20 cellular contexts compared by ENCODE assay signal in genomic region chr3:134656211-134656800, GRCh38. TPM values are rescaled to one million over a fixed set of nuclear protein-coding genes. Genes with fewer than 3 reads are reported as not detected.
"Had no signal": no experiment of that assay in that cellular context is flagged by ENCODE, and none has a peak within 500 bp of the region (broad histone marks: within the 10 kb centered on the region; RNA-seq: fewer than 3 reads in every experiment).

No MANE protein-coding gene starts in this region.

- H3K27ac ChIP-seq: cardiac muscle cell, neural progenitor cell, ovary, prostate gland, spleen, tibial artery had no signal

- H3K36me3 ChIP-seq: cardiac muscle cell, neural progenitor cell, ovary, prostate gland, spleen, tibial artery had no signal

- H3K9ac ChIP-seq: neural progenitor cell had no signal

- H3K9me3 ChIP-seq: ovary, prostate gland, spleen, tibial artery had no signal

- H3K27me3 ChIP-seq: ovary, tibial artery had no signal

- H3K4me3 ChIP-seq: cardiac muscle cell, lung, neural progenitor cell, ovary, prostate gland, spleen, tibial artery had no signal

- DNase-seq: activated CD4-positive, alpha-beta T cell treated with anti-CD3 and anti-CD28 coated beads for 4 hours; activated CD4-positive, alpha-beta T cell treated with anti-CD3 and anti-CD28 coated beads, Interleukin-2, amount 50 U/mL, for 48 hours; activated CD4-positive, CD25-positive, alpha-beta regulatory T cell; activated naive CD4-positive, alpha-beta T cell treated with Interleukin-2 at 50 U/mL for 16 hours; activated T-cell treated with anti-CD3 and anti-CD28 coated beads, Interleukin-2, amount 50 U/mL, for 24 hours; foreskin fibroblast; kidney; naive thymus-derived CD4-positive, alpha-beta T cell; ovary; spleen; stimulated activated CD4-positive, alpha-beta T cell treated with anti-CD3 and anti-CD28 coated beads, Interleukin-4, amount 100 ng/mL, for 1 hour; stimulated activated naive CD4-positive, alpha-beta T cell treated with Interleukin-2 at 50 U/mL for 16 hours; substantia nigra; T1000; tibial artery had no signal

- H2AFZ ChIP-seq: neural progenitor cell had no signal

- ATAC-seq: naive thymus-derived CD4-positive, alpha-beta T cell had no signal

- H3K4me2 ChIP-seq: neural progenitor cell had no signal

- H3K4me1 ChIP-seq: prostate gland had no signal

RNA-seq across cellular contexts. Expression of gene KY, which starts 5.5 kb away (rescaled TPM):
- total RNA-seq: epithelial cell of proximal tubule; naive thymus-derived CD4-positive, alpha-beta T cell had no signal
- polyA plus RNA-seq: naive thymus-derived CD4-positive, alpha-beta T cell; spleen had no signal
